In the genomic region with DNA sequence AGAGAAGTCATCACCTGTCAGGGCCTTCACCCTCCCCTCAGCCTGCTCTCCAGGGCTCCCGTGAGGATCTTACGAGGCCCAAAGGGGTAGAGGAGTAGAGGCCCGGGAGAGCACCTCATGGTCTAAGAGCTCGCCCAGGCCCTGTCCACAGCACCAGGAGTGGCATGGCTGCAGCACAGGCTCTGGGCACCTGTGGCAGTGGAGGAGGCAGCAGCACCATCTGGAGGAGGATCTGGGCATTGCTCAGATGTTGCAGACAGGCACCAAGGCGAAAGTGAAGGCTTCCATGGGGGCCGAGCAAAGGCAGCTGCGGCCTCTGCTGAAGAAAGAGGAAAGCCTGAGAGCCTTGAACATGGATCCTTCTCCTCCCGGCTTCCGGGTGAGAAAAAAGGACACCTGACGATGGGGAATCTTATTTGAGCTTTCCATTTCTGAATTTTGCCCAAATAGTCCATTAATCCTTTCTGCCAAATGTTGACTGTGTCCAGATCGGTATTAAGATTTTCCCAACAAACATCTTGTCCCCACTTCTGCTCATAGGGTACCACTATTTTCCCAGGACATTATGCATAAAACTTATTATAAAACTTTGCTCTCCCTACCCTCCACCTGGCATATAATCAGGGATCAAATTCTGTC, we compare ENCODE assay signal across 8 cellular contexts.
A peak's percentile ranks its signal among the peaks of the same experiment; 100 is the strongest.
DNase-seq lines count a peak whose midpoint lies in the region; ATAC-seq and TF ChIP-seq lines count a peak whose summit lies in the region.

No MANE protein-coding gene starts in this region.

- TF ChIP-seq CTCF in GM12864 (IDR thresholded peaks at IDR 0.05; ENCODE audit: low read depth, low read length, missing control alignments) (peak; percentile 95), ovary (IDR thresholded peaks at IDR 0.05) (no peak)

- H3K4me1 Mint-ChIP-seq in T-cell: peaks cover 0 to 4% (median 0%) of the 10 kb centered on the region in 3 donors
- peaks cover 6 to 7% of the 10 kb centered on the region in 2 donors for H3K4me1 Mint-ChIP-seq in immature natural killer cell

- no peak for TF ChIP-seq POLR2A in ovary (IDR thresholded peaks at IDR 0.05)

- H3K4me3 Mint-ChIP-seq in T-cell (no peak overlapping the region), immature natural killer cell (no peak overlapping the region)

- CTCF ChIA-PET in T-cell (lab: Charles Lee): interaction anchor here (0.6 to 1.4 kb wide), 9 partner anchors 9 to 487 kb away, joined by 3 to 4 read pairs (median 3); no protein-coding TSS in a partner anchor

- H3K27ac Mint-ChIP-seq in T-cell (no peak overlapping the region), immature natural killer cell (no peak overlapping the region)

- H3K27me3 Mint-ChIP-seq in T-cell: peaks cover 0 to 15% of the 10 kb centered on the region in 2 donors
- peaks cover 2 to 8% (median 4%) of the 10 kb centered on the region in 3 donors for H3K27me3 Mint-ChIP-seq in immature natural killer cell (ENCODE audit: low read depth in 3 of 3)

- no peak overlapping the region for H3K27ac ChIP-seq in ovary

- POLR2A ChIA-PET in T-cell (lab: Charles Lee): interaction anchor here in 1 of 2 donors (0.6 kb wide), 1 partner anchor 473 kb away, joined by 3 read pairs; no protein-coding TSS in a partner anchor

- no peak overlapping the region for H3K4me3 ChIP-seq in GM12864 (ENCODE audit: low read depth, low read length)
- no peak overlapping the region for H3K4me3 ChIP-seq in ovary

- ATAC-seq in GM21717 (IDR thresholded peaks at IDR 0.05; ENCODE audit: unreplicated experiment) (peak; percentile 100), T-cell (replicated peaks in 1 of 4) (peak; percentile 71 to 81 (median 74))

- H3K9me3 ChIP-seq in ovary: no peaks in the 10 kb centered on the region

- no peaks in the 10 kb centered on the region for H3K4me1 ChIP-seq in ovary (ENCODE audit: insufficient read depth)

- intact Hi-C loops in ovary (cut with DNase I): no loop called here

- DNase-seq in GM12864 (ENCODE audit: low read depth) (peak; percentile 46), HuH-7 (ENCODE audit: low spot score) (peak; percentile 54), T-cell (peak; percentile 17 to 69 (median 54)), anterior cingulate cortex (lab: John Stamatoyannopoulos, UW) (peak in 47 of 58 donors; percentile 2 to 71 (median 33)), immature natural killer cell (peak; percentile 65 to 77 (median 69)), ovary (no peak)
- DNase-seq in stimulated activated CD4-positive, alpha-beta T cell treated with anti-CD3 and anti-CD28 coated beads, TNF-alpha, amount 100 ng/mL, for 4 hours (ENCODE audit: low read depth in 3 of 3): peak; percentile 43 to 56 (median 47)

- 75 to 79% (median 78%) methylated on average over 11 of the region's 11 CpGs for WGBS in ovary, 3 donors

- H3K36me3 Mint-ChIP-seq in T-cell (no peaks in the 10 kb centered on the region), immature natural killer cell (peaks cover 0 to 9% (median 0%) of the 10 kb centered on the region in 3 donors)

- no peaks in the 10 kb centered on the region for H3K27me3 ChIP-seq in ovary

- H3K36me3 ChIP-seq in ovary: no peaks in the 10 kb centered on the region

- TF ChIP-seq EP300 in ovary (IDR thresholded peaks at IDR 0.05): no peak

- no peaks in the 10 kb centered on the region for H3K9me3 Mint-ChIP-seq in T-cell
- peaks cover 0 to 1% (median 0%) of the 10 kb centered on the region in 6 donors for H3K9me3 Mint-ChIP-seq in immature natural killer cell

Comparison
In these comparisons a context has a peak if more than half of its experiments do, and no peak if none do; other contexts are left out.
1. DNase-seq: peak in GM12864 (single experiment), HuH-7 (single experiment), T-cell (34 of 34), anterior cingulate cortex (47 of 58), immature natural killer cell (3 of 3) and stimulated activated CD4-positive, alpha-beta T cell treated with anti-CD3 and anti-CD28 coated beads, TNF-alpha, amount 100 ng/mL, for 4 hours (3 of 3); none in ovary (0 of 5).